In genomic region chr1:110777228-110777627, GRCh38 we compare ENCODE assay signal across 23 cellular contexts.
"Had no signal": no experiment of that assay in that cellular context is flagged by ENCODE, and none has a peak within 500 bp of the region (broad histone marks: within the 10 kb centered on the region; RNA-seq: fewer than 3 reads in every experiment).

No MANE protein-coding gene starts in this region.

- H3K27me3 ChIP-seq: ovary, right lobe of liver, testis, uterus had no signal

- H3K4me3 ChIP-seq: neural progenitor cell, ovary, psoas muscle, right lobe of liver, sigmoid colon, stomach, suprapubic skin, testis, tibial artery, transverse colon, upper lobe of right lung, uterus had no signal

- H3K36me3 ChIP-seq: neural progenitor cell, ovary, right lobe of liver, sigmoid colon, stomach, suprapubic skin, tibial artery, transverse colon, upper lobe of right lung, uterus had no signal

- DNase-seq: natural killer cell; occipital lobe; ovary; psoas muscle; right cardiac atrium; right lobe of liver; sigmoid colon; small intestine; stimulated activated CD4-positive, alpha-beta T cell treated with anti-CD3 and anti-CD28 coated beads, Interleukin-15, amount 100 ng/mL, for 24 hours; stimulated activated CD4-positive, alpha-beta T cell treated with anti-CD3 and anti-CD28 coated beads, Interleukin-2, amount 100 ng/mL, for 24 hours; stimulated activated CD4-positive, alpha-beta T cell treated with anti-CD3 and anti-CD28 coated beads, Interleukin-2, amount 100 ng/mL, for 48 hours; stimulated activated CD4-positive, alpha-beta T cell treated with anti-CD3 and anti-CD28 coated beads, Interleukin-4, amount 100 ng/mL, for 24 hours; stimulated activated naive B cell treated with anti-CD40 and anti-IgM and Interleukin-4, amounts not matched to agents 10 μg/mL and 1 μg/mL and 100 μg/mL, for 72 hours; stimulated activated naive CD4-positive, alpha-beta T cell treated with Interleukin-2 at 50 U/mL for 16 hours; stomach; testis; tibial artery; transverse colon; upper lobe of right lung; uterus had no signal

- FAIRE-seq: small intestine had no signal

- ATAC-seq: natural killer cell; psoas muscle; right cardiac atrium; stimulated activated effector memory CD8-positive, alpha-beta T cell treated with anti-CD3 and anti-CD28 coated beads, Interleukin-12 subunit alpha, Interleukin-12 subunit beta, amount 100 ng/mL, for 72 hours; stimulated activated naive B cell treated with anti-CD40 and anti-IgM and Interleukin-4, amounts not matched to agents 10 μg/mL and 1 μg/mL and 100 μg/mL, for 72 hours; upper lobe of right lung had no signal
